In genomic region chr1:54053745-54054437, GRCh38 we compare ENCODE assay signal across 8 cellular contexts. TPM values are rescaled to one million over a fixed set of nuclear protein-coding genes. Genes with fewer than 3 reads are reported as not detected.
DNase-seq lines count a peak whose midpoint lies in the region; ATAC-seq and TF ChIP-seq lines count a peak whose summit lies in the region.

No MANE protein-coding gene starts in this region.

- peak overlapping the region; percentile 83 for H3K56ac ChIP-seq in IMR-90 (ENCODE audit: extremely low read depth, insufficient read depth, low read length)

- peak overlapping the region; percentile 46 for H2AK5ac ChIP-seq in IMR-90 (ENCODE audit: low read depth, low read length)

- peak overlapping the region; percentile 7 for H3K18ac ChIP-seq in IMR-90 (ENCODE audit: low read depth, low read length)

- TF ChIP-seq POLR2A in IMR-90 (IDR thresholded peaks at IDR 0.05; ENCODE audit: low read depth, low read length): no peak; the same call in 1 of the 2 replicates

- peak overlapping the region; percentile 93 for H3K4me2 ChIP-seq in IMR-90 (ENCODE audit: low read depth, low read length)

- peak overlapping the region; percentile 71; the same call in 1 of the 2 replicates for H4K91ac ChIP-seq in IMR-90 (ENCODE audit: insufficient read depth, low read depth, low read length)

- TF ChIP-seq CTCF in IMR-90 (conservative IDR thresholded peaks at IDR 0.05; ENCODE audit: low read depth, low read length): no peak
- TF ChIP-seq CTCF in cardiac fibroblast (IDR thresholded peaks at IDR 0.05; ENCODE audit: low read depth, low read length): no peak

- peak overlapping the region; percentile 52 for H2BK5ac ChIP-seq in IMR-90 (ENCODE audit: low read depth, low read length, poor library complexity, severe bottlenecking)

- ATAC-seq in IMR-90 (ENCODE audit: low read depth): peak; percentile 2; the same call in 1 of the 2 replicates
- ATAC-seq in GM19324 (IDR thresholded peaks at IDR 0.05; ENCODE audit: low FRiP score, unreplicated experiment): no peak
- ATAC-seq in stimulated activated effector memory CD8-positive, alpha-beta T cell treated with anti-CD3 and anti-CD28 coated beads, Interleukin-12 subunit alpha, Interleukin-12 subunit beta, amount 100 ng/mL, for 72 hours: no peak

- no peak overlapping the region for H3K4me3 Mint-ChIP-seq in stimulated activated effector memory CD8-positive, alpha-beta T cell treated with anti-CD3 and anti-CD28 coated beads, Interleukin-12 subunit alpha, Interleukin-12 subunit beta, amount 100 ng/mL, for 72 hours

- H2BK15ac ChIP-seq in IMR-90 (ENCODE audit: low read depth, low read length): 0 out of 3 replicates have a peak overlapping the region, but pooled peaks have one; percentile 10

- peak overlapping the region; percentile 28; the same call in 1 of the 2 replicates for H2BK120ac ChIP-seq in IMR-90 (ENCODE audit: low read depth, low read length)

- intact Hi-C loops in IMR-90 (cut with micrococcal nuclease): loop anchor here (2.0 to 5.0 kb wide), 3 partner anchors 97 to 192 kb away; no protein-coding TSS in a partner anchor

- peak overlapping the region; percentile 87 for H3K4ac ChIP-seq in IMR-90 (ENCODE audit: low read depth, low read length)

- peak overlapping the region; percentile 91 for H3K14ac ChIP-seq in IMR-90 (replicated peaks; ENCODE audit: low read depth, low read length)

- H3K4me1 ChIP-seq in IMR-90 (ENCODE audit: control insufficient read depth, insufficient read depth, low read length) (peaks cover 2% of the 10 kb centered on the region; the same call in 1 of the 2 replicates), mononuclear cell (ENCODE audit: insufficient read depth, low read length) (peaks cover 45% of the 10 kb centered on the region)

- CTCF ChIA-PET in IMR-90 (lab: Yijun Ruan, JAX): interaction anchor here (1.2 kb wide), 1 partner anchor 28 kb away, joined by 5 read pairs; no protein-coding TSS in a partner anchor

- no peaks in the 10 kb centered on the region; the same call in 1 of the 2 replicates for H4K20me1 ChIP-seq in IMR-90 (ENCODE audit: insufficient read depth, low read length)

- no peak overlapping the region for H3K27ac Mint-ChIP-seq in stimulated activated effector memory CD8-positive, alpha-beta T cell treated with anti-CD3 and anti-CD28 coated beads, Interleukin-12 subunit alpha, Interleukin-12 subunit beta, amount 100 ng/mL, for 72 hours

- H2AFZ ChIP-seq in IMR-90 (replicated peaks; ENCODE audit: low read length, poor library complexity): peak overlapping the region; percentile 94

- H3K9me3 Mint-ChIP-seq in stimulated activated effector memory CD8-positive, alpha-beta T cell treated with anti-CD3 and anti-CD28 coated beads, Interleukin-12 subunit alpha, Interleukin-12 subunit beta, amount 100 ng/mL, for 72 hours: no peaks in the 10 kb centered on the region

- peak overlapping the region; percentile 79 for H2AK9ac ChIP-seq in IMR-90 (replicated peaks; ENCODE audit: low read depth, low read length, poor library complexity)

- peak overlapping the region; percentile 75 for H3K23ac ChIP-seq in IMR-90 (ENCODE audit: low read depth, low read length)

- H3K36me3 ChIP-seq in IMR-90 (ENCODE audit: control insufficient read depth, insufficient read depth, low read length): no peaks in the 10 kb centered on the region

- peaks cover 6% of the 10 kb centered on the region; the same call in 1 of the 2 replicates for H3K9me1 ChIP-seq in IMR-90 (ENCODE audit: insufficient read depth, low read length)

- WGBS in IMR-90 (ENCODE audit: extremely low coverage in 2 of 2, insufficient read length in 1 of 2), 2 experiments: 50% methylated on average over 4 of the region's 21 CpGs; no CpG with 5 or more reads in 1 of the 2 experiments

- H3K79me1 ChIP-seq in IMR-90 (ENCODE audit: low read depth in 1 of 2, low read length in 2 of 2): peaks cover 17 to 42% of the 10 kb centered on the region in 2 experiments

- no peak overlapping the region for H2BK20ac ChIP-seq in IMR-90 (ENCODE audit: low read depth, low read length)

- TF ChIP-seq RAD21 in IMR-90 (IDR thresholded peaks at IDR 0.05; ENCODE audit: low read length): no peak

- H3K36me3 Mint-ChIP-seq in stimulated activated effector memory CD8-positive, alpha-beta T cell treated with anti-CD3 and anti-CD28 coated beads, Interleukin-12 subunit alpha, Interleukin-12 subunit beta, amount 100 ng/mL, for 72 hours: peaks cover 27% of the 10 kb centered on the region

- H3K4me3 ChIP-seq in IMR-90 (ENCODE audit: insufficient read depth, low read depth, low read length) (peak overlapping the region; percentile 62), cardiac fibroblast (replicated peaks in 1 of 2; ENCODE audit: low read depth in 2 of 2, low read length in 2 of 2) (peak overlapping the region; percentile 71 to 88), mononuclear cell (ENCODE audit: low read length) (peak overlapping the region; percentile 61)

- H3K27me3 ChIP-seq in IMR-90 (ENCODE audit: control insufficient read depth, insufficient read depth, low read length): no peaks in the 10 kb centered on the region
- H3K27me3 ChIP-seq in mononuclear cell (ENCODE audit: insufficient read depth, low read length): no peaks in the 10 kb centered on the region

- dilution Hi-C loops in IMR-90 (cut with HindIII; ENCODE audit: low sequenced_read_pairs, unreplicated experiment): no loop called here

- DNase-seq in DMS53 (lab: John Stamatoyannopoulos, UW): peak; percentile 70
- peak; percentile 10 for DNase-seq in IMR-90
- peak; percentile 36 to 45 for DNase-seq in cardiac fibroblast (ENCODE audit: low read depth in 2 of 2)
- no peak for DNase-seq in activated T-cell treated with anti-CD3 and anti-CD28 coated beads, Interleukin-2, amount 50 U/mL, for 1 hour
- no peak for DNase-seq in stimulated activated naive CD4-positive, alpha-beta T cell (lab: John Stamatoyannopoulos, UW)
- DNase-seq in stimulated activated effector memory CD8-positive, alpha-beta T cell treated with anti-CD3 and anti-CD28 coated beads, Interleukin-12 subunit alpha, Interleukin-12 subunit beta, amount 100 ng/mL, for 72 hours (ENCODE audit: low spot score in 2 of 2): no peak

- H4K8ac ChIP-seq in IMR-90 (ENCODE audit: low read depth in 2 of 2, low read length in 2 of 2): peak overlapping the region; percentile 65 to 94

- no TSS peak for BruUV-seq in IMR-90 (replicated peaks; lab: Mats Ljungman, UMichigan)

- H4K5ac ChIP-seq in IMR-90 (ENCODE audit: low read depth, low read length): peak overlapping the region; percentile 78

- H3K4me1 Mint-ChIP-seq in stimulated activated effector memory CD8-positive, alpha-beta T cell treated with anti-CD3 and anti-CD28 coated beads, Interleukin-12 subunit alpha, Interleukin-12 subunit beta, amount 100 ng/mL, for 72 hours: peaks cover 25% of the 10 kb centered on the region

- H3K9ac ChIP-seq in IMR-90 (ENCODE audit: low read depth, low read length): peak overlapping the region; percentile 79

- POLR2A ChIA-PET in IMR-90 (lab: Charles Lee; ENCODE audit: unreplicated experiment): interaction anchor here (1.6 kb wide), 1 partner anchor 108 kb away, joined by 3 read pairs; the partner anchor contains the start of gene IFT25

- in situ Hi-C loops in IMR-90 (cut with MboI; ENCODE audit: low sequenced_read_pairs): loop anchor here (25.0 kb wide), 1 partner anchor 192 kb away; no protein-coding TSS in a partner anchor

- H3K9me3 ChIP-seq in IMR-90 (ENCODE audit: control insufficient read depth, insufficient read depth, low read length) (no peaks in the 10 kb centered on the region), mononuclear cell (ENCODE audit: low read depth, low read length) (no peaks in the 10 kb centered on the region)

- peak overlapping the region; percentile 72 for H3K27ac ChIP-seq in IMR-90 (ENCODE audit: insufficient read depth, low read length)

TF ChIP-seq in IMR-90, 13 proteins besides CTCF, POLR2A, EP300 and RAD21:
- TF ChIP-seq BHLHE40 (IDR thresholded peaks at IDR 0.05; ENCODE audit: low read depth, low read length) (no peak), CHD1 (IDR thresholded peaks at IDR 0.05; ENCODE audit: low read depth, low read length) (no peak), SMC3 (IDR thresholded peaks at IDR 0.05; ENCODE audit: low read depth, low read length) (no peak), NFE2L2 (IDR thresholded peaks at IDR 0.05; ENCODE audit: low read depth, low read length) (no peak)
- TF ChIP-seq, protein P1, sequence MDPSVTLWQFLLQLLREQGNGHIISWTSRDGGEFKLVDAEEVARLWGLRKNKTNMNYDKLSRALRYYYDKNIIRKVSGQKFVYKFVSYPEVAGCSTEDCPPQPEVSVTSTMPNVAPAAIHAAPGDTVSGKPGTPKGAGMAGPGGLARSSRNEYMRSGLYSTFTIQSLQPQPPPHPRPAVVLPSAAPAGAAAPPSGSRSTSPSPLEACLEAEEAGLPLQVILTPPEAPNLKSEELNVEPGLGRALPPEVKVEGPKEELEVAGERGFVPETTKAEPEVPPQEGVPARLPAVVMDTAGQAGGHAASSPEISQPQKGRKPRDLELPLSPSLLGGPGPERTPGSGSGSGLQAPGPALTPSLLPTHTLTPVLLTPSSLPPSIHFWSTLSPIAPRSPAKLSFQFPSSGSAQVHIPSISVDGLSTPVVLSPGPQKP (IDR thresholded peaks at IDR 0.05; ENCODE audit: borderline replicate concordance, low read depth, low read length): no peak
- TF ChIP-seq, protein P2, sequence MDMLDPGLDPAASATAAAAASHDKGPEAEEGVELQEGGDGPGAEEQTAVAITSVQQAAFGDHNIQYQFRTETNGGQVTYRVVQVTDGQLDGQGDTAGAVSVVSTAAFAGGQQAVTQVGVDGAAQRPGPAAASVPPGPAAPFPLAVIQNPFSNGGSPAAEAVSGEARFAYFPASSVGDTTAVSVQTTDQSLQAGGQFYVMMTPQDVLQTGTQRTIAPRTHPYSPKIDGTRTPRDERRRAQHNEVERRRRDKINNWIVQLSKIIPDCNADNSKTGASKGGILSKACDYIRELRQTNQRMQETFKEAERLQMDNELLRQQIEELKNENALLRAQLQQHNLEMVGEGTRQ (IDR thresholded peaks at IDR 0.05; ENCODE audit: low read depth, low read length): no peak

RNA-seq across cellular contexts. Expression of gene TCEANC2, which starts 0.5 kb away (rescaled TPM):
- total RNA-seq in IMR-90 (2012; rRNA removed): 3.1 and 3.2 TPM in 2 replicates
- polyA plus RNA-seq in IMR-90 (2012; rRNA removed): 2.4 TPM in 2 replicates
- polyA plus RNA-seq in IMR-90 (2012; cell fraction: cytosol; rRNA removed): 1.1 TPM in 2 replicates
- polyA plus RNA-seq in IMR-90 (2012; cell fraction: nucleus; rRNA removed; ENCODE audit: low replicate concordance): 1.4 and 3.1 TPM in 2 replicates
- 1.0 TPM for total RNA-seq in mononuclear cell

RNA-seq across cellular contexts. Expression of gene TMEM59, which starts 0.9 kb away (rescaled TPM):
- 199 and 241 TPM in 2 replicates for total RNA-seq in IMR-90 (2012; rRNA removed)
- 226 and 239 TPM in 2 replicates for polyA plus RNA-seq in IMR-90 (2012; rRNA removed)
- polyA plus RNA-seq in IMR-90 (2012; cell fraction: cytosol; rRNA removed): 204 and 263 TPM in 2 replicates
- polyA plus RNA-seq in IMR-90 (2012; cell fraction: nucleus; rRNA removed; ENCODE audit: low replicate concordance): 38.7 and 107 TPM in 2 replicates
- total RNA-seq in mononuclear cell: 186 TPM

RNA-seq across cellular contexts. Expression of gene LDLRAD1, which starts 35.9 kb away (rescaled TPM):
- total RNA-seq in IMR-90 (2012; rRNA removed) (not detected in 2 replicates), mononuclear cell (not detected)
- polyA plus RNA-seq in IMR-90 (2012; rRNA removed): not detected in 2 replicates
- polyA plus RNA-seq in IMR-90 (2012; cell fraction: cytosol; rRNA removed): not detected in 2 replicates
- not detected in 2 replicates for polyA plus RNA-seq in IMR-90 (2012; cell fraction: nucleus; rRNA removed; ENCODE audit: low replicate concordance)

Comparison
In these comparisons a context has a peak if more than half of its experiments do, and no peak if none do; other contexts are left out.
1. DNase-seq: peak in DMS53 (single experiment), IMR-90 (single experiment) and cardiac fibroblast (2 of 2); none in activated T-cell treated with anti-CD3 and anti-CD28 coated beads, Interleukin-2, amount 50 U/mL, for 1 hour (single experiment), stimulated activated naive CD4-positive, alpha-beta T cell (0 of 6) and stimulated activated effector memory CD8-positive, alpha-beta T cell treated with anti-CD3 and anti-CD28 coated beads, Interleukin-12 subunit alpha, Interleukin-12 subunit beta, amount 100 ng/mL, for 72 hours (0 of 2).
2. Peak in every context shown above with its lines, with median percentiles within 50 percentile points of each other: H3K4me3 ChIP-seq.